Comparison of ENCODE assay signal across 19 cellular contexts in genomic region chr7:65974191-65974801, GRCh38. TPM values are rescaled to one million over a fixed set of nuclear protein-coding genes. Genes with fewer than 3 reads are reported as not detected.
DNase-seq lines count a peak whose midpoint lies in the region; ATAC-seq and TF ChIP-seq lines count a peak whose summit lies in the region.
"Had no signal": no experiment of that assay in that cellular context is flagged by ENCODE, and none has a peak within 500 bp of the region (broad histone marks: within the 10 kb centered on the region; RNA-seq: fewer than 3 reads in every experiment).

No MANE protein-coding gene starts in this region.

- no peak overlapping the region for H3K4me2 ChIP-seq in osteoblast (ENCODE audit: insufficient read depth, low read length)
- H3K4me2 ChIP-seq: A549, PC-9 had no signal

- H3K4me3 ChIP-seq in left ventricle myocardium inferior (no peak overlapping the region), osteoblast (ENCODE audit: insufficient read depth, low read length) (no peak overlapping the region)
- H3K4me3 ChIP-seq: A549, GM12878, PC-9 had no signal

- no peaks in the 10 kb centered on the region for H3K79me2 ChIP-seq in osteoblast (ENCODE audit: insufficient read depth, low read length)

- H3K27ac Mint-ChIP-seq in endothelial cell (ENCODE audit: unreplicated experiment): peak overlapping the region; percentile 17
- no peak overlapping the region for H3K27ac Mint-ChIP-seq in activated naive CD4-positive, alpha-beta T cell treated with anti-CD3 and anti-CD28 coated beads, Interleukin-2, amount 10 ng/mL, durations not matched to agents 7 days and 5 days
- H3K27ac Mint-ChIP-seq: CD4-positive, alpha-beta T cell had no signal

- H3K27me3 Mint-ChIP-seq in endothelial cell (ENCODE audit: unreplicated experiment): peaks cover 5% of the 10 kb centered on the region
- H3K27me3 Mint-ChIP-seq in activated naive CD4-positive, alpha-beta T cell treated with anti-CD3 and anti-CD28 coated beads, Interleukin-2, amount 10 ng/mL, durations not matched to agents 7 days and 5 days: no peaks in the 10 kb centered on the region
- H3K27me3 Mint-ChIP-seq: CD4-positive, alpha-beta T cell had no signal

- TF ChIP-seq CTCF in left ventricle myocardium inferior (IDR thresholded peaks at IDR 0.05; ENCODE audit: borderline replicate concordance) (no peak), endothelial cell (IDR thresholded peaks at IDR 0.05; ENCODE audit: unreplicated experiment) (no peak), osteoblast (IDR thresholded peaks at IDR 0.05; ENCODE audit: extremely low read depth, low read depth, low read length) (no peak)

- peaks cover 94% of the 10 kb centered on the region for H3K36me3 ChIP-seq in left ventricle myocardium inferior
- H3K36me3 ChIP-seq in osteoblast (ENCODE audit: insufficient read depth, low read length): peaks cover 15% of the 10 kb centered on the region

- CTCF ChIA-PET in activated naive CD4-positive, alpha-beta T cell treated with anti-CD3 and anti-CD28 coated beads, Interleukin-2, amount 10 ng/mL, durations not matched to agents 7 days and 5 days (lab: Charles Lee): no interaction called here

- no peaks in the 10 kb centered on the region for H3K4me1 ChIP-seq in left ventricle myocardium inferior
- H3K4me1 ChIP-seq in osteoblast (ENCODE audit: insufficient read depth, low read length): no peaks in the 10 kb centered on the region
- H3K4me1 ChIP-seq: A549 had no signal

- H3K9me3 ChIP-seq in left ventricle myocardium inferior (replicated peaks) (no peaks in the 10 kb centered on the region), osteoblast (ENCODE audit: low read depth, low read length) (no peaks in the 10 kb centered on the region)
- H3K9me3 ChIP-seq: A549 had no signal

- no peaks in the 10 kb centered on the region for H3K27me3 ChIP-seq in left ventricle myocardium inferior (ENCODE audit: low read depth)
- no peaks in the 10 kb centered on the region for H3K27me3 ChIP-seq in osteoblast (ENCODE audit: insufficient read depth, low read length)

- DNase-seq in Right ventricle myocardium inferior (ENCODE audit: missing footprints): peak; percentile 33
- DNase-seq in left ventricle myocardium inferior: no peak
- DNase-seq in endothelial cell (ENCODE audit: low spot score): no peak
- DNase-seq in osteoblast (ENCODE audit: insufficient read length, low spot score, missing footprints): peak; percentile 49
- no peak for DNase-seq in activated naive CD4-positive, alpha-beta T cell treated with anti-CD3 and anti-CD28 coated beads, Interleukin-2, amount 10 ng/mL, durations not matched to agents 7 days and 5 days
- no peak for DNase-seq in NCI-H446 (lab: John Stamatoyannopoulos, UW)
- no peak for DNase-seq in NCI-H69 (lab: John Stamatoyannopoulos, UW)
- DNase-seq: Calu3; CD4-positive, alpha-beta T cell; MV-4-11; NCI-H146; NCI-H2081 treated with DMSO at 0.1 percent for 48 hours; NCI-H2227 treated with DMSO at 0.1 percent for 48 hours; NCI-H526; PC-9; SHP77 had no signal

- no peaks in the 10 kb centered on the region for H3K9me3 Mint-ChIP-seq in endothelial cell (ENCODE audit: unreplicated experiment)
- no peaks in the 10 kb centered on the region for H3K9me3 Mint-ChIP-seq in activated naive CD4-positive, alpha-beta T cell treated with anti-CD3 and anti-CD28 coated beads, Interleukin-2, amount 10 ng/mL, durations not matched to agents 7 days and 5 days
- H3K9me3 Mint-ChIP-seq: CD4-positive, alpha-beta T cell had no signal

- H3K27ac ChIP-seq in left ventricle myocardium inferior (replicated peaks): no peak overlapping the region
- no peak overlapping the region for H3K27ac ChIP-seq in osteoblast (ENCODE audit: low read depth, low read length)
- H3K27ac ChIP-seq: A549, PC-9 had no signal

- H4K20me1 ChIP-seq in osteoblast (ENCODE audit: insufficient read depth, low read length): no peaks in the 10 kb centered on the region

- intact Hi-C loops in Right ventricle myocardium inferior (cut with DNase I): no loop called here
- intact Hi-C loops in left ventricle myocardium inferior (cut with micrococcal nuclease): no loop called here

- H3K36me3 Mint-ChIP-seq in endothelial cell (ENCODE audit: low read depth, unreplicated experiment): peaks cover 11% of the 10 kb centered on the region
- peaks cover 39% of the 10 kb centered on the region for H3K36me3 Mint-ChIP-seq in activated naive CD4-positive, alpha-beta T cell treated with anti-CD3 and anti-CD28 coated beads, Interleukin-2, amount 10 ng/mL, durations not matched to agents 7 days and 5 days

- H3K4me3 Mint-ChIP-seq in endothelial cell (ENCODE audit: unreplicated experiment): peak overlapping the region; percentile 66
- no peak overlapping the region for H3K4me3 Mint-ChIP-seq in activated naive CD4-positive, alpha-beta T cell treated with anti-CD3 and anti-CD28 coated beads, Interleukin-2, amount 10 ng/mL, durations not matched to agents 7 days and 5 days
- H3K4me3 Mint-ChIP-seq: CD4-positive, alpha-beta T cell had no signal

- no peaks in the 10 kb centered on the region for H3K4me1 Mint-ChIP-seq in endothelial cell (ENCODE audit: unreplicated experiment)
- H3K4me1 Mint-ChIP-seq in activated naive CD4-positive, alpha-beta T cell treated with anti-CD3 and anti-CD28 coated beads, Interleukin-2, amount 10 ng/mL, durations not matched to agents 7 days and 5 days: peaks cover 3% of the 10 kb centered on the region

- ATAC-seq in Right ventricle myocardium inferior: no peak
- ATAC-seq: GM12878, HCT116 had no signal

- no peak overlapping the region for H2AFZ ChIP-seq in osteoblast (ENCODE audit: low read length)
- H2AFZ ChIP-seq: PC-9 had no signal

RNA-seq across cellular contexts. Expression of gene GUSB, which starts 7.7 kb away (rescaled TPM):
- total RNA-seq in Right ventricle myocardium inferior (18.3 TPM), left ventricle myocardium inferior (15.4 TPM), endothelial cell (ENCODE audit: unreplicated experiment) (53.6 TPM), osteoblast (25.3 and 32.6 TPM in 2 replicates)

Comparison
In these comparisons a context has a peak if more than half of its experiments do, and no peak if none do; other contexts are left out.
1. DNase-seq: peak in Right ventricle myocardium inferior (single experiment) and osteoblast (single experiment); none in left ventricle myocardium inferior (single experiment), endothelial cell (single experiment), activated naive CD4-positive, alpha-beta T cell treated with anti-CD3 and anti-CD28 coated beads, Interleukin-2, amount 10 ng/mL, durations not matched to agents 7 days and 5 days (single experiment), NCI-H446 (0 of 2) and NCI-H69 (single experiment).